Comparison of ENCODE assay signal across 8 cellular contexts in the genomic region with DNA sequence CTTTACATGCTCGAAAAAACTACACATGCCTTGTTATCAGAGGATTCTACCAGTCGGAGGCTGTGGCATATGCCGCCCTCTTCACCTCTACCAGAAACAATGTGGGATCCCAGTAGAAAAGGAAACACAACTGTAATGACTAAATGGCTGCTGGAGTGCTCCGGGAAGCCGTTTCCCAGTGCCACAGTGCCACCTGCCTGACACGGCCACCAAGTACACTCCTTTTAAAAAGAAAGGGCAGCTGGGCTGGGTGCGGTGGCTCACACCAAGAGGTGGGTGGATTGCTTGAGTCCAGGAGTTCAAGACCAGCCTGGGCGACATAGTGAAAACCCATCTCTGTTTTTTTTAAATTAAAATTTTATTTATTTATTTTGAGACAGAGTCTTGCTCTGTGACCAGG.
DNase-seq lines count a peak whose midpoint lies in the region; ATAC-seq, FAIRE-seq and TF ChIP-seq lines count a peak whose summit lies in the region.

No MANE protein-coding gene starts in this region.

- H3K9ac ChIP-seq in kidney (ENCODE audit: low read length in 2 of 2), result no peak overlapping the region

- no peaks in the 10 kb centered on the region for H3K4me1 ChIP-seq in kidney (ENCODE audit: control insufficient read depth in 1 of 2, insufficient read depth in 1 of 2, low read depth in 1 of 2, low read length in 2 of 2)

- DNase-seq in DMS 273 (lab: John Stamatoyannopoulos, UW; ENCODE audit: unreplicated experiment) (peak; percentile 87), HK-2 (ENCODE audit: unreplicated experiment) (peak; percentile 67), NCI-H774 (lab: John Stamatoyannopoulos, UW) (peak; percentile 46), amniotic epithelial cell (ENCODE audit: low read depth) (peak; percentile 29), kidney (no peak)
- no peak for DNase-seq in activated CD4-positive, CD25-positive, alpha-beta regulatory T cell (lab: John Stamatoyannopoulos, UW)

- no peak overlapping the region for H3K4me3 ChIP-seq in kidney (ENCODE audit: low read length in 2 of 2)

- TF ChIP-seq CTCF in kidney (IDR thresholded peaks at IDR 0.05; ENCODE audit: borderline replicate concordance, extremely low read depth, insufficient read depth), result peak; percentile 42

- H3K36me3 ChIP-seq in kidney (ENCODE audit: control insufficient read depth in 1 of 2, insufficient read depth in 2 of 2, low read length in 2 of 2), result no peaks in the 10 kb centered on the region

- no peak overlapping the region for H3K27ac ChIP-seq in kidney (ENCODE audit: low read depth in 2 of 2, low read length in 2 of 2)

- ATAC-seq in GM19395 (IDR thresholded peaks at IDR 0.05; ENCODE audit: unreplicated experiment) (no peak), HG03378 (IDR thresholded peaks at IDR 0.05; ENCODE audit: unreplicated experiment) (no peak)

- no peaks in the 10 kb centered on the region for H3K9me3 ChIP-seq in kidney (ENCODE audit: control insufficient read depth in 1 of 2, low read length in 2 of 2)

- intact Hi-C loops in kidney (cut with DNase I), result loop anchor here (10.0 kb wide), 1 partner anchor 210 kb away; no protein-coding TSS in a partner anchor

- FAIRE-seq in kidney (lab: Jason Lieb, UNC), result no peak

Comparison
In these comparisons a context has a peak if more than half of its experiments do, and no peak if none do; other contexts are left out.
1. DNase-seq: peak in DMS 273 (single experiment), HK-2 (single experiment), NCI-H774 (single experiment) and amniotic epithelial cell (single experiment); none in kidney (single experiment) and activated CD4-positive, CD25-positive, alpha-beta regulatory T cell (0 of 4).